ENCODE assay signal across 14 cellular contexts in the genomic region with DNA sequence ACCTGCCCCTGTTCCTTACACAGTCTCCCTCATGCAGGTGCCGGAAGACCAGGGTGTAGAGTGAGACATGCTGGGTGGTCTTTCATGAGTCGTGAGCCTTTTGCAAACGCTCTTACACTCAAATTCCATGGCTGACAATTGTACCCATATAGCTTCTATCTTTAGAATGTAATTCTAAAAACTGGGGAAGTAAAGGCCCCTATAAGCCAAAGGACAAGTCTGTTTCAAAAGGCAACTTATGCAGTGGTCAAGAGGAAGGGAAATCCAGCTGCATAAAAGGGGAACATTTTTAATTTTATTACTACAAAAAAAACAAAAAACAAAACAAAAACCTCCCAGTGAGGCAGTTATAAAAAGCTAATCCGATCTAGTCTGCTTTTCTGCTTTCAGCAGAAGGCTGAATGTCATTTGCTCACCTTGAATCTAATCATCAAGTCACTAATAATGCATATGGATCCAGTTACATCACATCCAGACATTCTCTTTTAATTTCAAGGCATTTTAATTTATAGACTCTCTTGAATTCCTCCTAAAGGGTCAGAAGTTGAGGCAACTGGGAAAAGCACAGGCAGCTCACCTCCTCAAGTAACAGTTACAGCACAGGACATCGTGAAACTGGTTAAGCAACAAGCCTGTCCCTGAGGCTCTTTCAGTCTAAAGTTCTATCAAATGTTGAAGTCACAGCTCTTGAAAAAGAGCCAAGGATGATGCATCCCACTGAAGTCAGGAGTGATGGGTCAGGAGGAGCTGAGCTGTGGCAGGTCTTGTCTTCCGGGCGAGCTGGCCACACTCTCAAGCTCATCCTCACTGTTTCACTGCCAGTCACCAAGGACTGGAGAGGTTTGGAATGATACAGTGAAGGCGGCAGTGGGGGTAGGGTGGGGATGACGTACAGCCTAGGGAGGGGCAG.
A peak's percentile ranks its signal among the peaks of the same experiment; 100 is the strongest.
DNase-seq lines count a peak whose midpoint lies in the region; TF ChIP-seq lines count a peak whose summit lies in the region.
"Had no signal": no experiment of that assay in that cellular context is flagged by ENCODE, and none has a peak within 500 bp of the region (broad histone marks: within the 10 kb centered on the region; RNA-seq: fewer than 3 reads in every experiment).

No MANE protein-coding gene starts in this region.

- WGBS in mesenchymal stem cell = 97% methylated on average over 6 of the region's 9 CpGs

- in situ Hi-C loops in ACHN (cut with HindIII; ENCODE audit: low pct_ligation_motif_present, low pct_unique_long_range_greater_than_20kb, low sequenced_read_pairs) (no loop called here), G401 (cut with HindIII; ENCODE audit: low sequenced_read_pairs) (no loop called here)

- no peak overlapping the region for H2BK5ac ChIP-seq in mesenchymal stem cell (ENCODE audit: low read depth, low read length, poor library complexity, severe bottlenecking)

- no peaks in the 10 kb centered on the region for H3K4me1 ChIP-seq in mesenchymal stem cell (ENCODE audit: control insufficient read depth, insufficient read depth, low read depth, low read length)
- H3K4me1 ChIP-seq: pancreas had no signal

- H4K8ac ChIP-seq in mesenchymal stem cell (ENCODE audit: low read length) = no peak overlapping the region

- H3K4me1 Mint-ChIP-seq in CD14-positive monocyte = peaks cover 47% of the 10 kb centered on the region
- H3K4me1 Mint-ChIP-seq: activated CD4-positive, alpha-beta memory T cell treated with anti-CD3 and anti-CD28 coated beads, Interleukin-2, amount 10 ng/mL, durations not matched to agents 7 days and 5 days had no signal

- no peak overlapping the region for H2AFZ ChIP-seq in mesenchymal stem cell (ENCODE audit: low read depth, low read length)

- peak overlapping the region; percentile 53 for H3K9ac ChIP-seq in mesenchymal stem cell (ENCODE audit: low read length)

- no peak overlapping the region for H3K23ac ChIP-seq in mesenchymal stem cell (ENCODE audit: low read length in 2 of 2)

- H2BK120ac ChIP-seq in mesenchymal stem cell (ENCODE audit: low read depth, low read length) = no peak overlapping the region

- no peak overlapping the region for H3K4me2 ChIP-seq in mesenchymal stem cell (ENCODE audit: low read length, poor library complexity, severe bottlenecking)

- peaks cover 15% of the 10 kb centered on the region for H3K79me1 ChIP-seq in mesenchymal stem cell (replicated peaks; ENCODE audit: low read length, poor library complexity, severe bottlenecking)

- H3K27ac ChIP-seq in coronary artery (peak overlapping the region in 1 of 2 donors; percentile 41), mesenchymal stem cell (ENCODE audit: low read length, poor library complexity, severe bottlenecking) (no peak overlapping the region)
- H3K27ac ChIP-seq: pancreas had no signal

- no peak overlapping the region for H2BK12ac ChIP-seq in mesenchymal stem cell (ENCODE audit: low read length in 2 of 2)

- H3K4ac ChIP-seq in mesenchymal stem cell (ENCODE audit: low read depth in 1 of 2, low read length in 2 of 2) = no peak overlapping the region

- H3K9me3 Mint-ChIP-seq in CD14-positive monocyte = peaks cover 0 to 9% (median 6%) of the 10 kb centered on the region in 7 donors
- H3K9me3 Mint-ChIP-seq: activated T-helper 1 cell treated with anti-CD3 and anti-CD28 coated beads, Interleukin-12 subunit alpha, Interleukin-12 subunit beta, Interleukin-2, Interleukin-4 antibody, amounts not matched to agents 30 ng/mL and 10 ng/mL and 1 ng/mL, durations not matched to agents 14 hours and 24 hours and 36 hours had no signal

- no peaks in the 10 kb centered on the region for H3K9me3 ChIP-seq in mesenchymal stem cell (ENCODE audit: control insufficient read depth, low read length)
- H3K9me3 ChIP-seq: pancreas had no signal

- H3K4me3 ChIP-seq in coronary artery = no peak overlapping the region
- H3K4me3 ChIP-seq in mesenchymal stem cell (ENCODE audit: insufficient read depth in 1 of 2, low read depth in 1 of 2, low read length in 2 of 2) = no peak overlapping the region
- H3K4me3 ChIP-seq: pancreas had no signal

- peak overlapping the region; percentile 62 to 67 for H3K4me3 Mint-ChIP-seq in CD14-positive monocyte
- H3K4me3 Mint-ChIP-seq: activated CD4-positive, alpha-beta memory T cell treated with anti-CD3 and anti-CD28 coated beads, Interleukin-2, amount 10 ng/mL, durations not matched to agents 7 days and 5 days; activated T-helper 1 cell treated with anti-CD3 and anti-CD28 coated beads, Interleukin-12 subunit alpha, Interleukin-12 subunit beta, Interleukin-2, Interleukin-4 antibody, amounts not matched to agents 30 ng/mL and 10 ng/mL and 1 ng/mL, durations not matched to agents 14 hours and 24 hours and 36 hours had no signal

- peaks cover 0 to 1% (median 0%) of the 10 kb centered on the region in 3 donors for H3K27me3 Mint-ChIP-seq in CD14-positive monocyte (ENCODE audit: low read depth in 3 of 3)
- H3K27me3 Mint-ChIP-seq: activated CD4-positive, alpha-beta memory T cell treated with anti-CD3 and anti-CD28 coated beads, Interleukin-2, amount 10 ng/mL, durations not matched to agents 7 days and 5 days had no signal

- H3K27me3 ChIP-seq in mesenchymal stem cell (ENCODE audit: control insufficient read depth in 1 of 2, insufficient read depth in 1 of 2, low read length in 2 of 2) = no peaks in the 10 kb centered on the region
- H3K27me3 ChIP-seq: pancreas had no signal

- H2BK15ac ChIP-seq in mesenchymal stem cell (ENCODE audit: low read depth, poor library complexity, severe bottlenecking) = no peak overlapping the region

- no peak overlapping the region for H2AK5ac ChIP-seq in mesenchymal stem cell (ENCODE audit: low read length, severe bottlenecking)

- TF ChIP-seq CTCF in CD14-positive monocyte (IDR thresholded peaks at IDR 0.05) (no peak), coronary artery (IDR thresholded peaks at IDR 0.05) (no peak)

- H3K36me3 ChIP-seq in mesenchymal stem cell (ENCODE audit: control insufficient read depth in 1 of 2, insufficient read depth in 2 of 2, low read depth in 1 of 2, low read length in 2 of 2) = peaks cover 25 to 31% of the 10 kb centered on the region in 2 experiments
- H3K36me3 ChIP-seq: pancreas had no signal

- H3K27ac Mint-ChIP-seq in CD14-positive monocyte = peak overlapping the region; percentile 96 to 100 (median 97)
- H3K27ac Mint-ChIP-seq: activated CD4-positive, alpha-beta memory T cell treated with anti-CD3 and anti-CD28 coated beads, Interleukin-2, amount 10 ng/mL, durations not matched to agents 7 days and 5 days; activated T-helper 1 cell treated with anti-CD3 and anti-CD28 coated beads, Interleukin-12 subunit alpha, Interleukin-12 subunit beta, Interleukin-2, Interleukin-4 antibody, amounts not matched to agents 30 ng/mL and 10 ng/mL and 1 ng/mL, durations not matched to agents 14 hours and 24 hours and 36 hours had no signal

- no peak overlapping the region for H3K18ac ChIP-seq in mesenchymal stem cell (ENCODE audit: low read depth in 1 of 2, low read length in 2 of 2)

- intact Hi-C loops in CD14-positive monocyte (cut with micrococcal nuclease) = loop anchor here in 1 of 2 donors (2.0 to 5.0 kb wide), 3 partner anchors 14 to 72 kb away; no protein-coding TSS in a partner anchor

- DNase-seq in CD14-positive monocyte (ENCODE audit: low spot score) (peak; percentile 89), MV-4-11 (lab: John Stamatoyannopoulos, UW) (peak; percentile 75), coronary artery (ENCODE audit: low spot score) (peak; percentile 47), mesenchymal stem cell (peak; percentile 23), ACHN (no peak), G401 (ENCODE audit: low spot score) (no peak), mucosa of gallbladder (ENCODE audit: low spot score) (no peak), middle frontal gyrus (ENCODE audit: extremely low spot score, low spot score) (no peak)
- DNase-seq: activated CD4-positive, alpha-beta memory T cell treated with anti-CD3 and anti-CD28 coated beads, Interleukin-2, amount 10 ng/mL, durations not matched to agents 7 days and 5 days; cortex of kidney; NCI-H82; pancreas; SHP77 had no signal

- H3K36me3 Mint-ChIP-seq in CD14-positive monocyte = peaks cover 13 to 27% of the 10 kb centered on the region in 2 donors

- H3K14ac ChIP-seq in mesenchymal stem cell (ENCODE audit: low read length in 2 of 2) = no peak overlapping the region

- no peak overlapping the region for H4K91ac ChIP-seq in mesenchymal stem cell (ENCODE audit: low read length)

Comparison
In these comparisons a context has a peak if more than half of its experiments do, and no peak if none do; other contexts are left out.
1. DNase-seq: peak in CD14-positive monocyte (single experiment), MV-4-11 (single experiment), coronary artery (single experiment) and mesenchymal stem cell (single experiment); none in ACHN (single experiment), G401 (single experiment), mucosa of gallbladder (single experiment) and middle frontal gyrus (single experiment).